Comparison of ENCODE assay signal across 19 cellular contexts in the genomic region with DNA sequence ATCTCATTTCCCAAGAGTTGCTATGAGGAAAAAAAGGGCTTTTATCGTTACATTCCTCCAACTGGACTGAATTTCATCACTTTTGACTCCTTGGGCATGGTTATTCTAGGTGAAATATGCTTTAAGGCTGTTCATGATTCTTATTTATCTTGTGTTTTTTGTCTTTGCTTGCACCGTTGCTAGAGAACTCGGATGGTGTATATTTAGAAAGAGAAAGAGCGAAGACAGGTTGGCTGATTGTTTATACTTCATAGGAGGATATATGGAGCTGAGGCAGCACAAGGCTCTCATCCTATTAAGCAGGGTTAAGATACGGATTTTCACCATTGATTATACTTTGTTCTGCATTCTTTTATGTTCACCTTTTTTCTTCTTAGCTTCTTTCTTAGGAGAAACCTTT.
A peak's percentile ranks its signal among the peaks of the same experiment; 100 is the strongest.
DNase-seq lines count a peak whose midpoint lies in the region; ATAC-seq, FAIRE-seq and TF ChIP-seq lines count a peak whose summit lies in the region.
"Had no signal": no experiment of that assay in that cellular context is flagged by ENCODE, and none has a peak within 500 bp of the region (broad histone marks: within the 10 kb centered on the region; RNA-seq: fewer than 3 reads in every experiment).

No MANE protein-coding gene starts in this region.

- WGBS in pancreas, 2 donors: 52 to 71% methylated on average over 5 of the region's 5 CpGs

- no peak for TF ChIP-seq POLR2A in uterus (IDR thresholded peaks at IDR 0.05)

- H3K27me3 ChIP-seq in pancreas (peaks cover 0 to 5% (median 0%) of the 10 kb centered on the region in 4 donors), uterus (no peaks in the 10 kb centered on the region)
- H3K27me3 ChIP-seq: BE2C had no signal

- FAIRE-seq in colon (lab: Jason Lieb, UNC): peak; percentile 36
- FAIRE-seq in pancreas (lab: Jason Lieb, UNC): peak; percentile 45
- FAIRE-seq: D721Med, HepG2 had no signal

- TF ChIP-seq CTCF in mesothelial cell of epicardium (IDR thresholded peaks at IDR 0.05; ENCODE audit: unreplicated experiment) (no peak), pancreas (IDR thresholded peaks at IDR 0.05) (no peak), uterus (IDR thresholded peaks at IDR 0.05) (no peak)

- H3K9me3 Mint-ChIP-seq in mesothelial cell of epicardium: peaks cover 51% of the 10 kb centered on the region
- no peaks in the 10 kb centered on the region for H3K9me3 Mint-ChIP-seq in activated T-helper 1 cell treated with anti-CD3 and anti-CD28 coated beads, Interleukin-12 subunit alpha, Interleukin-12 subunit beta, Interleukin-2, Interleukin-4 antibody, amounts not matched to agents 30 ng/mL and 10 ng/mL and 1 ng/mL, durations not matched to agents 14 hours and 24 hours and 36 hours
- H3K9me3 Mint-ChIP-seq: CD4-positive, CD25-positive, alpha-beta regulatory T cell had no signal

- intact Hi-C loops in pancreas (cut with DNase I): no loop called here
- intact Hi-C loops in uterus (cut with DNase I; ENCODE audit: low total_unique reads): no loop called here
- intact Hi-C loops in activated T-helper 1 cell treated with anti-CD3 and anti-CD28 coated beads, Interleukin-12 subunit alpha, Interleukin-12 subunit beta, Interleukin-2, Interleukin-4 antibody, amounts not matched to agents 30 ng/mL and 10 ng/mL and 1 ng/mL, durations not matched to agents 14 hours and 24 hours and 36 hours (cut with micrococcal nuclease): no loop called here

- no peaks in the 10 kb centered on the region for H3K9me3 ChIP-seq in pancreas
- no peaks in the 10 kb centered on the region for H3K9me3 ChIP-seq in uterus
- H3K9me3 ChIP-seq: BE2C had no signal

- H3K36me3 Mint-ChIP-seq in mesothelial cell of epicardium: no peaks in the 10 kb centered on the region
- H3K36me3 Mint-ChIP-seq in activated T-helper 1 cell treated with anti-CD3 and anti-CD28 coated beads, Interleukin-12 subunit alpha, Interleukin-12 subunit beta, Interleukin-2, Interleukin-4 antibody, amounts not matched to agents 30 ng/mL and 10 ng/mL and 1 ng/mL, durations not matched to agents 14 hours and 24 hours and 36 hours (ENCODE audit: low read depth): no peaks in the 10 kb centered on the region
- H3K36me3 Mint-ChIP-seq: CD4-positive, CD25-positive, alpha-beta regulatory T cell; CD8-positive, alpha-beta memory T cell; IgD-negative memory B cell had no signal

- H3K27ac Mint-ChIP-seq in mesothelial cell of epicardium: peak overlapping the region; percentile 20
- H3K27ac Mint-ChIP-seq in activated T-helper 1 cell treated with anti-CD3 and anti-CD28 coated beads, Interleukin-12 subunit alpha, Interleukin-12 subunit beta, Interleukin-2, Interleukin-4 antibody, amounts not matched to agents 30 ng/mL and 10 ng/mL and 1 ng/mL, durations not matched to agents 14 hours and 24 hours and 36 hours: no peak overlapping the region
- H3K27ac Mint-ChIP-seq: CD4-positive, CD25-positive, alpha-beta regulatory T cell; CD8-positive, alpha-beta memory T cell; IgD-negative memory B cell had no signal

- no peak overlapping the region for H3K4me3 Mint-ChIP-seq in mesothelial cell of epicardium
- no peak overlapping the region for H3K4me3 Mint-ChIP-seq in activated T-helper 1 cell treated with anti-CD3 and anti-CD28 coated beads, Interleukin-12 subunit alpha, Interleukin-12 subunit beta, Interleukin-2, Interleukin-4 antibody, amounts not matched to agents 30 ng/mL and 10 ng/mL and 1 ng/mL, durations not matched to agents 14 hours and 24 hours and 36 hours
- H3K4me3 Mint-ChIP-seq: CD4-positive, CD25-positive, alpha-beta regulatory T cell; CD8-positive, alpha-beta memory T cell; IgD-negative memory B cell had no signal

- no peak for ATAC-seq in pancreas
- no peak for ATAC-seq in GM19023 (IDR thresholded peaks at IDR 0.05; ENCODE audit: unreplicated experiment)
- ATAC-seq: HepG2 had no signal

- DNase-seq in mesothelial cell of epicardium (ENCODE audit: low spot score in 2 of 2, unreplicated experiment in 2 of 2) (no peak), pancreas (no peak), uterus (no peak)
- DNase-seq in activated T-helper 1 cell treated with anti-CD3 and anti-CD28 coated beads, Interleukin-12 subunit alpha, Interleukin-12 subunit beta, Interleukin-2, Interleukin-4 antibody, amounts not matched to agents 30 ng/mL and 10 ng/mL and 1 ng/mL, durations not matched to agents 14 hours and 24 hours and 36 hours (ENCODE audit: low spot score): no peak
- no peak for DNase-seq in activated naive CD4-positive, alpha-beta T cell treated with Interleukin-2 at 50 U/mL for 16 hours
- DNase-seq: ACHN; BE2C; C1 segment of cervical spinal cord; CD4-positive, CD25-positive, alpha-beta regulatory T cell; CD8-positive, alpha-beta memory T cell; COR-L47; GDM1; GOT3; H7 had no signal

- no peaks in the 10 kb centered on the region for H3K27me3 Mint-ChIP-seq in mesothelial cell of epicardium (ENCODE audit: low read depth)
- peaks cover 2% of the 10 kb centered on the region for H3K27me3 Mint-ChIP-seq in activated T-helper 1 cell treated with anti-CD3 and anti-CD28 coated beads, Interleukin-12 subunit alpha, Interleukin-12 subunit beta, Interleukin-2, Interleukin-4 antibody, amounts not matched to agents 30 ng/mL and 10 ng/mL and 1 ng/mL, durations not matched to agents 14 hours and 24 hours and 36 hours (ENCODE audit: insufficient read depth)
- H3K27me3 Mint-ChIP-seq: CD4-positive, CD25-positive, alpha-beta regulatory T cell had no signal

- H3K4me3 ChIP-seq in pancreas (no peak overlapping the region), uterus (no peak overlapping the region)

- H3K4me1 Mint-ChIP-seq in mesothelial cell of epicardium: peaks cover 20% of the 10 kb centered on the region
- H3K4me1 Mint-ChIP-seq in activated T-helper 1 cell treated with anti-CD3 and anti-CD28 coated beads, Interleukin-12 subunit alpha, Interleukin-12 subunit beta, Interleukin-2, Interleukin-4 antibody, amounts not matched to agents 30 ng/mL and 10 ng/mL and 1 ng/mL, durations not matched to agents 14 hours and 24 hours and 36 hours (ENCODE audit: low read depth): no peaks in the 10 kb centered on the region
- H3K4me1 Mint-ChIP-seq: CD4-positive, CD25-positive, alpha-beta regulatory T cell; CD8-positive, alpha-beta memory T cell; IgD-negative memory B cell had no signal

- H3K27ac ChIP-seq in pancreas (no peak overlapping the region), uterus (peak overlapping the region; percentile 17 to 25)

- no peaks in the 10 kb centered on the region for H3K4me1 ChIP-seq in pancreas
- no peaks in the 10 kb centered on the region for H3K4me1 ChIP-seq in uterus
- H3K4me1 ChIP-seq: BE2C had no signal

- H3K36me3 ChIP-seq in pancreas: no peaks in the 10 kb centered on the region
- H3K36me3 ChIP-seq in uterus: no peaks in the 10 kb centered on the region
- H3K36me3 ChIP-seq: BE2C had no signal

Comparison
In these comparisons a context has a peak if more than half of its experiments do, and no peak if none do; other contexts are left out.
1. H3K27ac ChIP-seq: peak in uterus (2 of 2); none in pancreas (0 of 4).